In the genomic region with DNA sequence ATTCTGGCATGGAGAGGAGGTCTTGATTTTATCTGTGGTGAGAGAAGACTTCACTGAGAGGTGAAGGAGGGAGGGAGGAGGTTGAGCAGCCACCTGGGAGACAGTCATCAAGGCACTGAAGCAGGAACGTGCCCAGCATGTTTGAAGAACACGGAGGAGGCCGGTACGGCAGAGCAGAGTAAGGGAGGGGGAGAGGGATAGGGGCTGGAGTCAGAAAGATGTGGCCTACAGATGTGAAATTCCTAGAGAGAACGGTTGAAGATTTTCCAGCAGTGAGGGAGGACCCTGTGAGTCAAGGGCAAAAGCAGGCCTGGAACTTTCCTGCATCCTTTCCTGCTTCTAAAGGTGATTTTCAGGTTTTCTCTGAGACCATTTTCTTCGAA, we compare ENCODE assay signal across 33 cellular contexts. TPM values are rescaled to one million over a fixed set of nuclear protein-coding genes. Genes with fewer than 3 reads are reported as not detected.
"Had no signal": no experiment of that assay in that cellular context is flagged by ENCODE, and none has a peak within 500 bp of the region (broad histone marks: within the 10 kb centered on the region; RNA-seq: fewer than 3 reads in every experiment).

No MANE protein-coding gene starts in this region.

- H3K27me3 Mint-ChIP-seq: activated naive CD8-positive, alpha-beta T cell treated with anti-CD3 and anti-CD28 coated beads, Interleukin-2, amount 50 U/mL, for 24 hours; effector memory CD8-positive, alpha-beta T cell had no signal

- H3K9me3 ChIP-seq: adrenal gland, body of pancreas, esophagus squamous epithelium, gastroesophageal sphincter had no signal

- ATAC-seq: activated CD8-positive, alpha-beta T cell treated with anti-CD3 and anti-CD28 coated beads for 36 hours; activated naive CD4-positive, alpha-beta T cell treated with anti-CD3 and anti-CD28 coated beads, Interleukin-2, amount 50 U/mL, for 72 hours; activated naive CD8-positive, alpha-beta T cell treated with anti-CD3 and anti-CD28 coated beads, Interleukin-2, amount 50 U/mL, for 24 hours; activated T-cell treated with anti-CD3 and anti-CD28 coated beads, Interleukin-2, amount 50 U/mL, for 4 hours; body of pancreas; effector memory CD8-positive, alpha-beta T cell had no signal

- DNase-seq: activated CD4-positive, alpha-beta T cell treated with anti-CD3 and anti-CD28 coated beads for 1 hour; activated CD4-positive, alpha-beta T cell treated with anti-CD3 and anti-CD28 coated beads for 48 hours; activated CD4-positive, alpha-beta T cell treated with anti-CD3 and anti-CD28 coated beads, Interleukin-2, amount 50 U/mL, for 1 hour; activated CD4-positive, alpha-beta T cell treated with anti-CD3 and anti-CD28 coated beads, Interleukin-2, amount 50 U/mL, for 48 hours; activated CD8-positive, alpha-beta memory T cell treated with anti-CD3 and anti-CD28 coated beads for 24 hours; activated CD8-positive, alpha-beta T cell treated with anti-CD3 and anti-CD28 coated beads for 36 hours; activated effector memory CD4-positive, alpha-beta T cell treated with anti-CD3 and anti-CD28 coated beads, Interleukin-2, amount 50 U/mL, for 16 hours; activated naive CD4-positive, alpha-beta T cell treated with anti-CD3 and anti-CD28 coated beads for 36 hours; activated naive CD8-positive, alpha-beta T cell treated with anti-CD3 and anti-CD28 coated beads, Interleukin-2, amount 50 U/mL, for 24 hours; activated T-cell treated with anti-CD3 and anti-CD28 coated beads, Interleukin-2, amount 50 U/mL, for 4 hours; adrenal gland; amygdala; aorta; body of pancreas; caudate nucleus; cortex of kidney; dermis blood vessel endothelial cell; effector CD4-positive, alpha-beta T cell; effector memory CD8-positive, alpha-beta T cell; esophagus squamous epithelium; foreskin melanocyte; T-helper 2 cell had no signal

- H3K4me3 Mint-ChIP-seq: activated CD8-positive, alpha-beta T cell treated with anti-CD3 and anti-CD28 coated beads for 36 hours; activated naive CD4-positive, alpha-beta T cell treated with anti-CD3 and anti-CD28 coated beads for 36 hours; activated naive CD8-positive, alpha-beta T cell treated with anti-CD3 and anti-CD28 coated beads, Interleukin-2, amount 50 U/mL, for 24 hours; activated T-cell treated with anti-CD3 and anti-CD28 coated beads, Interleukin-2, amount 50 U/mL, for 4 hours; effector memory CD8-positive, alpha-beta T cell had no signal

- H3K27ac ChIP-seq: adrenal gland, body of pancreas, epithelial cell of prostate, esophagus squamous epithelium, gastroesophageal sphincter had no signal

- H3K36me3 Mint-ChIP-seq: activated naive CD4-positive, alpha-beta T cell treated with anti-CD3 and anti-CD28 coated beads, Interleukin-2, amount 50 U/mL, for 72 hours had no signal

- H3K27me3 ChIP-seq: body of pancreas had no signal

- H3K9me3 Mint-ChIP-seq: activated CD8-positive, alpha-beta T cell treated with anti-CD3 and anti-CD28 coated beads for 36 hours; activated naive CD4-positive, alpha-beta T cell treated with anti-CD3 and anti-CD28 coated beads for 36 hours; activated naive CD4-positive, alpha-beta T cell treated with anti-CD3 and anti-CD28 coated beads, Interleukin-2, amount 50 U/mL, for 72 hours; activated naive CD8-positive, alpha-beta T cell treated with anti-CD3 and anti-CD28 coated beads, Interleukin-2, amount 50 U/mL, for 24 hours; activated T-cell treated with anti-CD3 and anti-CD28 coated beads, Interleukin-2, amount 50 U/mL, for 4 hours; activated T-helper 2 cell treated with anti-CD3 and anti-CD28 coated beads, Interferon-gamma antibody, Interleukin-2, Interleukin-4, amounts not matched to agents 10 μg/mL and 5 μg/mL and 100 μg/mL, durations not matched to agents 14 hours and 24 hours and 36 hours; effector memory CD8-positive, alpha-beta T cell had no signal

- H3K4me1 ChIP-seq: adrenal gland, body of pancreas, gastroesophageal sphincter had no signal

- H3K36me3 ChIP-seq: adrenal gland, esophagus squamous epithelium, gastroesophageal sphincter had no signal

- H3K27ac Mint-ChIP-seq: activated CD8-positive, alpha-beta T cell treated with anti-CD3 and anti-CD28 coated beads for 36 hours; activated naive CD4-positive, alpha-beta T cell treated with anti-CD3 and anti-CD28 coated beads for 36 hours; activated naive CD4-positive, alpha-beta T cell treated with anti-CD3 and anti-CD28 coated beads, Interleukin-2, amount 50 U/mL, for 72 hours; activated naive CD8-positive, alpha-beta T cell treated with anti-CD3 and anti-CD28 coated beads, Interleukin-2, amount 50 U/mL, for 24 hours; activated T-helper 2 cell treated with anti-CD3 and anti-CD28 coated beads, Interferon-gamma antibody, Interleukin-2, Interleukin-4, amounts not matched to agents 10 μg/mL and 5 μg/mL and 100 μg/mL, durations not matched to agents 14 hours and 24 hours and 36 hours; effector memory CD8-positive, alpha-beta T cell had no signal

- H3K4me3 ChIP-seq: adrenal gland, body of pancreas, esophagus squamous epithelium, gastroesophageal sphincter had no signal

RNA-seq across cellular contexts. Expression of a gene that starts 21.7 kb away (rescaled TPM):
- total RNA-seq: activated CD8-positive, alpha-beta T cell treated with anti-CD3 and anti-CD28 coated beads for 36 hours; activated naive CD4-positive, alpha-beta T cell treated with anti-CD3 and anti-CD28 coated beads for 36 hours; activated naive CD4-positive, alpha-beta T cell treated with anti-CD3 and anti-CD28 coated beads, Interleukin-2, amount 50 U/mL, for 72 hours; activated T-cell treated with anti-CD3 and anti-CD28 coated beads, Interleukin-2, amount 50 U/mL, for 4 hours; activated T-helper 2 cell treated with anti-CD3 and anti-CD28 coated beads, Interferon-gamma antibody, Interleukin-2, Interleukin-4, amounts not matched to agents 10 μg/mL and 5 μg/mL and 100 μg/mL, durations not matched to agents 14 hours and 24 hours and 36 hours; adrenal gland; aorta; body of pancreas; chondrocyte; dermis blood vessel endothelial cell; endothelial cell of umbilical vein; esophagus squamous epithelium; fibroblast of lung; fibroblast of villous mesenchyme; gastroesophageal sphincter; glomerular endothelial cell; T-helper 1 cell treated with Interleukin-12 subunit alpha and Interleukin-12 subunit beta and Interleukin-4 antibody, amounts not matched to agents 30 ng/mL and 1 ng/mL, for 36 hours had no signal
- polyA plus RNA-seq: adrenal gland, aorta, endothelial cell of umbilical vein, esophagus, fibroblast of lung had no signal
